In the genomic region with DNA sequence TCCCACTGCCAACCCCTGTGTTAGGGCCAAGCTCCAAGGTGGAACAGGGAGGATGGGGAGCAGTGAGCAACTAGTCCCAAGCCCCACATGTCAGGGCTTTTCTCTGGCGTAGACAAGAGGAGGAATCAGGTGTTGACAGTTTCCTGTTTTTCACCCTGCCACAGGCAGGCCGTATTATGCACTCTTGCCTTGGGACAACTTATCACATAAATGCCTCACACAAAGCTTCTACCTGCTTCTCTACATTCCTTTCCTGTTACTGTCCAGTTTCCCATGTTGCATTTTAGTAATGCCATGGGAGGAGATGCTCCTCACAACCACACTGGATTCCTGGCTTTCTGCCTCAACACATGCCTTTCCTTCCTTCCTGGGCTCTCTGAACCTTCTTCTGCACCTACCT, we compare ENCODE assay signal across 34 cellular contexts.
DNase-seq lines count a peak whose midpoint lies in the region; ATAC-seq, FAIRE-seq and TF ChIP-seq lines count a peak whose summit lies in the region.
"Had no signal": no experiment of that assay in that cellular context is flagged by ENCODE, and none has a peak within 500 bp of the region (broad histone marks: within the 10 kb centered on the region; RNA-seq: fewer than 3 reads in every experiment).

No MANE protein-coding gene starts in this region.

- CTCF ChIA-PET in RWPE1 (lab: Yijun Ruan, JAX), result interaction anchor here (0.6 to 0.7 kb wide), 4 partner anchors 14 to 1817 kb away, joined by 3 read pairs; no protein-coding TSS in a partner anchor

- H3K27ac Mint-ChIP-seq in stimulated activated memory B cell treated with anti-CD40 and anti-IgM and Interleukin-4, amounts not matched to agents 10 μg/mL and 1 μg/mL and 100 μg/mL, for 72 hours, result no peak overlapping the region
- H3K27ac Mint-ChIP-seq: activated CD4-positive, alpha-beta T cell treated with anti-CD3 and anti-CD28 coated beads, Interleukin-2, amount 10 ng/mL, durations not matched to agents 24 days and 14 days; effector memory CD8-positive, alpha-beta T cell; GM23338; nephron progenitor cell had no signal

- peak; percentile 45 to 90 for DNase-seq in T47D (ENCODE audit: low read depth in 1 of 2, low spot score in 1 of 2)
- DNase-seq in breast epithelium (ENCODE audit: low spot score in 2 of 2), result no peak
- peak; percentile 59 for DNase-seq in RWPE1 (ENCODE audit: low spot score)
- peak; percentile 46 for DNase-seq in keratinocyte (ENCODE audit: low read depth, low spot score)
- DNase-seq in SHP77 treated with DMSO at 0.1 percent for 48 hours (lab: John Stamatoyannopoulos, UW), result no peak
- no peak for DNase-seq in stomach
- no peak for DNase-seq in D341Med (ENCODE audit: low spot score)
- DNase-seq: 8988T; activated CD4-positive, alpha-beta T cell treated with anti-CD3 and anti-CD28 coated beads, Interleukin-2, amount 10 ng/mL, durations not matched to agents 24 days and 14 days; activated CD8-positive, alpha-beta memory T cell treated with anti-CD3 and anti-CD28 coated beads for 24 hours; central memory CD4-positive, alpha-beta T cell; cortex of kidney; DMS79 treated with DMSO at 0.1 percent for 48 hours; effector memory CD8-positive, alpha-beta T cell; esophagus squamous epithelium; foreskin melanocyte; heart left ventricle; MG63; NCI-H1417; NCI-H2029; NCI-H526 treated with DMSO at 0.1 percent for 48 hours; nephron progenitor cell; ovary; Peyer's patch; retina; stimulated activated naive CD4-positive, alpha-beta T cell treated with Interleukin-2 at 50 U/mL for 16 hours; T1000; uterus had no signal

- ATAC-seq in stimulated activated memory B cell treated with anti-CD40 and anti-IgM and Interleukin-4, amounts not matched to agents 10 μg/mL and 1 μg/mL and 100 μg/mL, for 72 hours, result peak; percentile 31
- ATAC-seq: effector memory CD8-positive, alpha-beta T cell; GM23338; heart left ventricle; K562 had no signal

- no peaks in the 10 kb centered on the region for H3K9me3 Mint-ChIP-seq in stimulated activated memory B cell treated with anti-CD40 and anti-IgM and Interleukin-4, amounts not matched to agents 10 μg/mL and 1 μg/mL and 100 μg/mL, for 72 hours
- H3K9me3 Mint-ChIP-seq: activated CD4-positive, alpha-beta T cell treated with anti-CD3 and anti-CD28 coated beads, Interleukin-2, amount 10 ng/mL, durations not matched to agents 24 days and 14 days; GM23338 had no signal

- H3K27me3 ChIP-seq in breast epithelium (no peaks in the 10 kb centered on the region), keratinocyte (ENCODE audit: control insufficient read depth, extremely low read depth, insufficient read depth, low read length) (no peaks in the 10 kb centered on the region), stomach (no peaks in the 10 kb centered on the region)
- H3K27me3 ChIP-seq: esophagus squamous epithelium, heart left ventricle, ovary, Peyer's patch, uterus had no signal

- dilution Hi-C loops in keratinocyte (cut with MboI; ENCODE audit: extremely low pct_ligation_motif_present, low sequenced_read_pairs), result no loop called here

- POLR2A ChIA-PET in RWPE1 (lab: Yijun Ruan, JAX; ENCODE audit: low non-redundant PET), result no interaction called here

- H3K4me2 ChIP-seq in keratinocyte (ENCODE audit: control insufficient read depth, extremely low read depth, insufficient read depth, low read depth, low read length), result peak overlapping the region; percentile 17
- H3K4me2 ChIP-seq: GM23338 had no signal

- H3K27me3 Mint-ChIP-seq in stimulated activated memory B cell treated with anti-CD40 and anti-IgM and Interleukin-4, amounts not matched to agents 10 μg/mL and 1 μg/mL and 100 μg/mL, for 72 hours, result no peaks in the 10 kb centered on the region
- H3K27me3 Mint-ChIP-seq: activated CD4-positive, alpha-beta T cell treated with anti-CD3 and anti-CD28 coated beads, Interleukin-2, amount 10 ng/mL, durations not matched to agents 24 days and 14 days; effector memory CD8-positive, alpha-beta T cell had no signal

- H3K4me3 Mint-ChIP-seq in stimulated activated memory B cell treated with anti-CD40 and anti-IgM and Interleukin-4, amounts not matched to agents 10 μg/mL and 1 μg/mL and 100 μg/mL, for 72 hours, result no peak overlapping the region
- H3K4me3 Mint-ChIP-seq: activated CD4-positive, alpha-beta T cell treated with anti-CD3 and anti-CD28 coated beads, Interleukin-2, amount 10 ng/mL, durations not matched to agents 24 days and 14 days; effector memory CD8-positive, alpha-beta T cell; GM23338; nephron progenitor cell had no signal

- H3K4me3 ChIP-seq in breast epithelium, result no peak overlapping the region
- no peak overlapping the region for H3K4me3 ChIP-seq in keratinocyte (ENCODE audit: control insufficient read depth in 2 of 3, extremely low read depth in 1 of 3, insufficient read depth in 2 of 3, low read depth in 1 of 3, low read length in 3 of 3)
- H3K4me3 ChIP-seq in stomach, result no peak overlapping the region
- H3K4me3 ChIP-seq: esophagus squamous epithelium, GM23338, heart left ventricle, K562, MG63, ovary, Peyer's patch, skin epidermis, uterus had no signal

- TF ChIP-seq CTCF in breast epithelium (IDR thresholded peaks at IDR 0.05) (no peak), RWPE1 (conservative IDR thresholded peaks at IDR 0.05; ENCODE audit: low read depth) (no peak), keratinocyte (optimal IDR thresholded peaks at IDR 0.05 in 1 of 3, IDR thresholded peaks at IDR 0.05 in 1 of 3, conservative IDR thresholded peaks at IDR 0.05 in 1 of 3; ENCODE audit: extremely low read depth in 1 of 3, insufficient read depth in 2 of 3, low read length in 3 of 3) (no peak), stomach (IDR thresholded peaks at IDR 0.05) (no peak)

- TF ChIP-seq EP300 in stomach (IDR thresholded peaks at IDR 0.05), result no peak

- WGBS in stomach, 5 donors, result 61 to 81% (median 75%) methylated on average over 2 of the region's 2 CpGs

- in situ Hi-C loops in T47D (cut with HindIII; ENCODE audit: low pct_unique_long_range_greater_than_20kb, low sequenced_read_pairs), result no loop called here

- H3K4me1 ChIP-seq in breast epithelium (no peaks in the 10 kb centered on the region), keratinocyte (ENCODE audit: control insufficient read depth, extremely low read depth, insufficient read depth, low read length) (peaks cover 23% of the 10 kb centered on the region), stomach (no peaks in the 10 kb centered on the region)
- H3K4me1 ChIP-seq: heart left ventricle, Peyer's patch, uterus had no signal

- peak; percentile 99 for FAIRE-seq in keratinocyte (lab: Jason Lieb, UNC)
- FAIRE-seq: astrocyte, HTR-8/SVneo, K562 had no signal

- no peaks in the 10 kb centered on the region for H3K79me2 ChIP-seq in keratinocyte (ENCODE audit: control insufficient read depth, insufficient read depth, low read length)

- H3K4me1 Mint-ChIP-seq in stimulated activated memory B cell treated with anti-CD40 and anti-IgM and Interleukin-4, amounts not matched to agents 10 μg/mL and 1 μg/mL and 100 μg/mL, for 72 hours, result no peaks in the 10 kb centered on the region
- H3K4me1 Mint-ChIP-seq: activated CD4-positive, alpha-beta T cell treated with anti-CD3 and anti-CD28 coated beads, Interleukin-2, amount 10 ng/mL, durations not matched to agents 24 days and 14 days had no signal

- no peaks in the 10 kb centered on the region for H4K20me1 ChIP-seq in keratinocyte (ENCODE audit: control insufficient read depth, extremely low read depth, insufficient read depth, low read length)

- no peak overlapping the region for H3K27ac ChIP-seq in breast epithelium
- no peak overlapping the region for H3K27ac ChIP-seq in RWPE1
- peak overlapping the region; percentile 15 for H3K27ac ChIP-seq in keratinocyte (ENCODE audit: control insufficient read depth, insufficient read depth, low read length)
- H3K27ac ChIP-seq in stomach, result no peak overlapping the region
- H3K27ac ChIP-seq: esophagus squamous epithelium, heart left ventricle, ovary, Peyer's patch, uterus had no signal

- H3K9me3 ChIP-seq in breast epithelium, result no peaks in the 10 kb centered on the region
- H3K9me3 ChIP-seq in keratinocyte (ENCODE audit: control insufficient read depth, low read depth, low read length), result no peaks in the 10 kb centered on the region
- H3K9me3 ChIP-seq in stomach, result no peaks in the 10 kb centered on the region
- H3K9me3 ChIP-seq: esophagus squamous epithelium, heart left ventricle, MG63, ovary, Peyer's patch, uterus had no signal

- no peak for TF ChIP-seq POLR2A in breast epithelium (IDR thresholded peaks at IDR 0.05)
- no peak for TF ChIP-seq POLR2A in stomach (IDR thresholded peaks at IDR 0.05)

- no peaks in the 10 kb centered on the region for H3K36me3 Mint-ChIP-seq in stimulated activated memory B cell treated with anti-CD40 and anti-IgM and Interleukin-4, amounts not matched to agents 10 μg/mL and 1 μg/mL and 100 μg/mL, for 72 hours

- intact Hi-C loops in breast epithelium (cut with DNase I; ENCODE audit: low total_unique reads), result no loop called here
- intact Hi-C loops in stomach (cut with DNase I; ENCODE audit: low total_unique reads), result no loop called here

- no peaks in the 10 kb centered on the region for H3K9me1 ChIP-seq in keratinocyte (ENCODE audit: control insufficient read depth, extremely low read depth, insufficient read depth, low read length)

- H3K36me3 ChIP-seq in breast epithelium (no peaks in the 10 kb centered on the region), keratinocyte (ENCODE audit: control insufficient read depth in 2 of 2, extremely low read depth in 1 of 2, insufficient read depth in 2 of 2, low read length in 2 of 2) (no peaks in the 10 kb centered on the region), stomach (no peaks in the 10 kb centered on the region)
- H3K36me3 ChIP-seq: esophagus squamous epithelium, heart left ventricle, MG63, ovary, Peyer's patch, uterus had no signal

- H3K9ac ChIP-seq in keratinocyte (ENCODE audit: control insufficient read depth, extremely low read depth, insufficient read depth, low read length), result no peak overlapping the region

- H2AFZ ChIP-seq in keratinocyte (ENCODE audit: control insufficient read depth, low read length), result peak overlapping the region; percentile 36
- H2AFZ ChIP-seq: GM23338 had no signal

Comparison
In these comparisons a context has a peak if more than half of its experiments do, and no peak if none do; other contexts are left out.
1. DNase-seq: peak in T47D (2 of 2), RWPE1 (single experiment) and keratinocyte (single experiment); none in breast epithelium (0 of 2), SHP77 treated with DMSO at 0.1 percent for 48 hours (single experiment), stomach (single experiment) and D341Med (single experiment).